11 cellular contexts compared by ENCODE assay signal in the genomic region with DNA sequence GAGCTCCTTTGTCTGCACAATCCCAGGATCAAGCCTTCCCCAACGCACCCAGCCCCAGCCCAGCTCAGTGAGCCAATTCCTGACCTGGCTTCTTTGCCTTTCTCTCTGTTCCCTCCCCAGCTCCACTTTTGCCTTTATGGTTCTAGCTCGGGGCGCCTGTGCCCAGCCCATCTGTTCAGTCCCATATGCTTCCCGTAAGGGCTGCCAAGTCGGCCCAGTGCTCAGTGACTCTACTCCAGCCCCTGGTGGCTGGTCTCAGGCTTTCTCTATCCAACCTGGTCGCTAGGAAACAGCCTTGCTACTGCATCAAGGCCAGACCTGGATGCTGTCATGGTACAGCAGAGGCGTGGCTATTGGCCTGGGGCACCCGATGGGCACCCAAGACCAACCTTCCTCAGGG.
DNase-seq lines count a peak whose midpoint lies in the region; ATAC-seq and TF ChIP-seq lines count a peak whose summit lies in the region.
"Had no signal": no experiment of that assay in that cellular context is flagged by ENCODE, and none has a peak within 500 bp of the region (broad histone marks: within the 10 kb centered on the region; RNA-seq: fewer than 3 reads in every experiment).

No MANE protein-coding gene starts in this region.

- TF ChIP-seq CTCF in brain (conservative IDR thresholded peaks at IDR 0.05) (no peak), osteoblast (IDR thresholded peaks at IDR 0.05; ENCODE audit: extremely low read depth, low read depth, low read length) (no peak)

- no peaks in the 10 kb centered on the region for H3K79me2 ChIP-seq in osteoblast (ENCODE audit: insufficient read depth, low read length)

- H3K4me2 ChIP-seq in osteoblast (ENCODE audit: insufficient read depth, low read length), result no peak overlapping the region

- H3K36me3 Mint-ChIP-seq in brain, result peaks cover 19% of the 10 kb centered on the region
- no peaks in the 10 kb centered on the region for H3K36me3 Mint-ChIP-seq in T-helper 17 cell (ENCODE audit: low read depth)
- H3K36me3 Mint-ChIP-seq: activated naive CD8-positive, alpha-beta T cell treated with anti-CD3 and anti-CD28 coated beads, Interleukin-2, amount 10 ng/mL, durations not matched to agents 7 days and 5 days; memory B cell had no signal

- H3K27me3 ChIP-seq in osteoblast (ENCODE audit: insufficient read depth, low read length), result peaks cover 5% of the 10 kb centered on the region

- in situ Hi-C loops in G401 (cut with HindIII; ENCODE audit: low sequenced_read_pairs) (no loop called here), ACHN (cut with HindIII; ENCODE audit: low pct_ligation_motif_present, low pct_unique_long_range_greater_than_20kb, low sequenced_read_pairs) (no loop called here)

- no peak overlapping the region for H3K4me3 ChIP-seq in osteoblast (ENCODE audit: insufficient read depth, low read length)

- H3K9me3 Mint-ChIP-seq in brain, result peaks cover 3 to 10% (median 5%) of the 10 kb centered on the region in 5 experiments

- no peaks in the 10 kb centered on the region for H3K4me1 ChIP-seq in osteoblast (ENCODE audit: insufficient read depth, low read length)

- DNase-seq in G401 (ENCODE audit: low spot score) (peak; percentile 97), NCI-H2107 treated with DMSO at 0.1 percent for 48 hours (lab: John Stamatoyannopoulos, UW; ENCODE audit: unreplicated experiment) (peak; percentile 65), osteoblast (ENCODE audit: insufficient read length, low spot score, missing footprints) (peak; percentile 55), T-helper 17 cell (no peak), ACHN (no peak)
- DNase-seq: activated naive CD8-positive, alpha-beta T cell treated with anti-CD3 and anti-CD28 coated beads, Interleukin-2, amount 10 ng/mL, durations not matched to agents 7 days and 5 days; NCI-H1105 had no signal

- no peaks in the 10 kb centered on the region for H3K36me3 ChIP-seq in osteoblast (ENCODE audit: insufficient read depth, low read length)

- H3K4me1 Mint-ChIP-seq in brain, result peaks cover 47% of the 10 kb centered on the region
- no peaks in the 10 kb centered on the region for H3K4me1 Mint-ChIP-seq in T-helper 17 cell
- H3K4me1 Mint-ChIP-seq: activated naive CD8-positive, alpha-beta T cell treated with anti-CD3 and anti-CD28 coated beads, Interleukin-2, amount 10 ng/mL, durations not matched to agents 7 days and 5 days; memory B cell had no signal

- no peaks in the 10 kb centered on the region for H4K20me1 ChIP-seq in osteoblast (ENCODE audit: insufficient read depth, low read length)

- no peak overlapping the region for H2AFZ ChIP-seq in osteoblast (ENCODE audit: low read length)

- H3K27ac Mint-ChIP-seq in brain, result peak overlapping the region; percentile 42 to 91 (median 83)
- H3K27ac Mint-ChIP-seq in T-helper 17 cell, result no peak overlapping the region
- H3K27ac Mint-ChIP-seq: activated naive CD8-positive, alpha-beta T cell treated with anti-CD3 and anti-CD28 coated beads, Interleukin-2, amount 10 ng/mL, durations not matched to agents 7 days and 5 days; dendritic cell treated with granulocyte-macrophage colony-stimulating factor and Interleukin-4, amounts not matched to agents 40 ng/mL and 50 ng/mL, for 4 days; memory B cell had no signal

- H3K9me3 ChIP-seq in osteoblast (ENCODE audit: low read depth, low read length), result no peaks in the 10 kb centered on the region
- H3K9me3 ChIP-seq in T-helper 17 cell (ENCODE audit: control insufficient read depth, low read length, poor library complexity, severe bottlenecking), result no peaks in the 10 kb centered on the region

- ATAC-seq in HG03457 (IDR thresholded peaks at IDR 0.05; ENCODE audit: unreplicated experiment) (no peak), T-helper 17 cell (no peak)

- H3K27me3 Mint-ChIP-seq in brain, result peaks cover 8% of the 10 kb centered on the region
- peaks cover 21% of the 10 kb centered on the region for H3K27me3 Mint-ChIP-seq in T-helper 17 cell
- H3K27me3 Mint-ChIP-seq: activated naive CD8-positive, alpha-beta T cell treated with anti-CD3 and anti-CD28 coated beads, Interleukin-2, amount 10 ng/mL, durations not matched to agents 7 days and 5 days had no signal

- H3K4me3 Mint-ChIP-seq in brain (peak overlapping the region in 1 of 5 experiments; percentile 24), T-helper 17 cell (no peak overlapping the region)
- H3K4me3 Mint-ChIP-seq: activated naive CD8-positive, alpha-beta T cell treated with anti-CD3 and anti-CD28 coated beads, Interleukin-2, amount 10 ng/mL, durations not matched to agents 7 days and 5 days; dendritic cell treated with granulocyte-macrophage colony-stimulating factor and Interleukin-4, amounts not matched to agents 40 ng/mL and 50 ng/mL, for 4 days; memory B cell had no signal

- H3K27ac ChIP-seq in osteoblast (ENCODE audit: low read depth, low read length), result no peak overlapping the region

Comparison
In these comparisons a context has a peak if more than half of its experiments do, and no peak if none do; other contexts are left out.
1. DNase-seq: peak in G401 (single experiment), NCI-H2107 treated with DMSO at 0.1 percent for 48 hours (single experiment) and osteoblast (single experiment); none in T-helper 17 cell (0 of 3) and ACHN (single experiment).